Comparison of ENCODE assay signal across 9 cellular contexts in the genomic region with DNA sequence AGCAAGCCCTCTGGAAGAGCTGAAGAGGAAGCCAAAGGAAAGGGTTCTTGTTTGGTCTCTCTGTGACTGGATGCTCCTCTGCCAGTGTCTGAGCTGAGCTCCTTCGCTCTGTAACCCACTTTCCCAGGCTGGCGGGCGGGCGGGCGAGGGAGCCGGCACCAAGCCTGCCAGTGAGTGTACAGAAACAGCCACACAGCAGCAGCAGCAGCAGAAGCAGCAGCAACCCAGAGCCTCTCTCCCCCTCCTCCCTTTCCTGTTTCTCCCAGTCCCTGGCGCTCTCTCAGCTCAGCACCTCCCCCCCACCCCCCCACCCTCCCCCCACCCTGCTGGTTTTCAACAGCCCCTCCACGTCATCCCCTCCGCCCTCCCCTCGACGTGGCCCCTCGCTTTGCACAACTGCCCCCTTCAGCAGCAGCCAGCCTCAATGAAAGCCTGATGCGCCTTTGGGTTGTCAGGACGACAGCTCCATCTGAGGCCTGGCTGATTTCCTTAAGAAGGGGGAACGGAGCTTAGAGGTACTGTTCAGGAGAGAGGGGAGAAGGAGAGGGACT. TPM values are rescaled to one million over a fixed set of nuclear protein-coding genes. Genes with fewer than 3 reads are reported as not detected.
A peak's percentile ranks its signal among the peaks of the same experiment; 100 is the strongest.
DNase-seq lines count a peak whose midpoint lies in the region; ATAC-seq and TF ChIP-seq lines count a peak whose summit lies in the region.
"Had no signal": no experiment of that assay in that cellular context is flagged by ENCODE, and none has a peak within 500 bp of the region (broad histone marks: within the 10 kb centered on the region; RNA-seq: fewer than 3 reads in every experiment).

A gene (minus strand): TSS at position 197 of the 551 bp plus-strand sequence.

- no peak for TF ChIP-seq CTCF in GM10266 (IDR thresholded peaks at IDR 0.05; ENCODE audit: control insufficient read depth, insufficient read depth, low read depth, missing control alignments)

- H3K27me3 ChIP-seq in iPS-18a (ENCODE audit: control insufficient read depth, insufficient read depth, low read length): peaks cover 16% of the 10 kb centered on the region
- no peaks in the 10 kb centered on the region for H3K27me3 ChIP-seq in stomach smooth muscle (ENCODE audit: control insufficient read depth in 1 of 2, insufficient read depth in 2 of 2, low read length in 2 of 2)

- no peaks in the 10 kb centered on the region for H3K9me3 ChIP-seq in iPS-18a (ENCODE audit: control insufficient read depth, low read depth, low read length)
- no peaks in the 10 kb centered on the region for H3K9me3 ChIP-seq in stomach smooth muscle (ENCODE audit: control insufficient read depth in 2 of 2, low read length in 2 of 2)
- H3K9me3 ChIP-seq: neutrophil had no signal

- ATAC-seq in GM18867 (IDR thresholded peaks at IDR 0.05; ENCODE audit: unreplicated experiment): no peak
- ATAC-seq in HG03139 (IDR thresholded peaks at IDR 0.05; ENCODE audit: unreplicated experiment): no peak

- no peaks in the 10 kb centered on the region for H3K36me3 Mint-ChIP-seq in immature natural killer cell

- H3K4me1 ChIP-seq in iPS-18a (ENCODE audit: control insufficient read depth, low read depth, low read length) (peaks cover 34% of the 10 kb centered on the region), stomach smooth muscle (ENCODE audit: control insufficient read depth, insufficient read depth, low read length) (no peaks in the 10 kb centered on the region)

- H3K27ac ChIP-seq in iPS-18a (ENCODE audit: low read length) (no peak within 1 kb of the TSS), stomach smooth muscle (ENCODE audit: low read length) (no peak within 1 kb of the TSS)
- H3K27ac ChIP-seq: neutrophil had no signal

- no peak within 1 kb of the TSS for H3K27ac Mint-ChIP-seq in immature natural killer cell

- no peaks in the 10 kb centered on the region for H3K4me1 Mint-ChIP-seq in immature natural killer cell

- peak within 1 kb of the TSS; percentile 95 for H3K4me3 ChIP-seq in iPS-18a (ENCODE audit: low read length)
- peak within 1 kb of the TSS; percentile 83 to 84 for H3K4me3 ChIP-seq in stomach smooth muscle (ENCODE audit: low read length in 2 of 2)

- H3K9me3 Mint-ChIP-seq in immature natural killer cell: peaks cover 4 to 41% (median 16%) of the 10 kb centered on the region in 6 donors

- H3K4me3 Mint-ChIP-seq in immature natural killer cell: no peak within 1 kb of the TSS

- H3K9ac ChIP-seq in iPS-18a (ENCODE audit: low read length) (peak within 1 kb of the TSS; percentile 74), stomach smooth muscle (ENCODE audit: low read length in 2 of 2) (peak within 1 kb of the TSS; percentile 25 to 60)

- H3K27me3 Mint-ChIP-seq in immature natural killer cell (ENCODE audit: low read depth in 3 of 3): peaks cover 0 to 2% (median 0%) of the 10 kb centered on the region in 3 donors

- no peaks in the 10 kb centered on the region for H3K36me3 ChIP-seq in iPS-18a (ENCODE audit: control insufficient read depth, low read depth, low read length)
- no peaks in the 10 kb centered on the region for H3K36me3 ChIP-seq in stomach smooth muscle (ENCODE audit: control insufficient read depth in 2 of 2, insufficient read depth in 2 of 2, low read length in 2 of 2)
- H3K36me3 ChIP-seq: neutrophil had no signal

- DNase-seq in NCI-H1092 (lab: John Stamatoyannopoulos, UW) (peak; percentile 50), anterior cingulate cortex (lab: John Stamatoyannopoulos, UW) (peak; percentile 20 to 93 (median 76)), GM10266 (ENCODE audit: extremely low spot score) (no peak), immature natural killer cell (no peak)

RNA-seq across cellular contexts. Expression of the gene that starts here (rescaled TPM):
- polyA plus RNA-seq in immature natural killer cell: not detected

Comparison
In these comparisons a context has a peak if more than half of its experiments do, and no peak if none do; other contexts are left out.
1. DNase-seq: peak in NCI-H1092 (single experiment) and anterior cingulate cortex (58 of 58); none in GM10266 (single experiment) and immature natural killer cell (0 of 3).